Comparison of ENCODE assay signal across 2 cellular contexts in the genomic region with DNA sequence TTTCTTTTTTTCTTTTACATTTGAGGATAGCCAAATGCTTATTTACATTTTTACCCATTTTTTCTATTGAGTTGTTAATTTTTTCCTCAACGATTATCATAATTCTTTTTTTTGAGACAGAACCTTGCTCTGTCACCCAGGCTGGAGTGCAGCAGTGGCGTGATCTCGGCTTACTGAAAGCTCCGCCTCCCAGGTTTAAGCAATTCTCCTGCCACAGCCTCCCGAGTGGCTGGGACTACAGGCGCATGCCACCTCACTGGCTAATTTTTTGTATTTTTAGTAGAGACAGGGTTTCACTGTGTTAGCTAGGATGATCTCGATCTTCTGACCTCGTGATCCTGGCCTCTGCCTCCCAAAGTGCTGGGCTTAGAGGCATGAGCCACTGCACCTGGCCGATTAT.
TF ChIP-seq lines count a peak whose summit lies in the region.

No MANE protein-coding gene starts in this region.

TF ChIP-seq in GM23338, 12 proteins besides CTCF, POLR2A, EP300 and RAD21 (continued from another document):
- TF ChIP-seq, protein P1, sequence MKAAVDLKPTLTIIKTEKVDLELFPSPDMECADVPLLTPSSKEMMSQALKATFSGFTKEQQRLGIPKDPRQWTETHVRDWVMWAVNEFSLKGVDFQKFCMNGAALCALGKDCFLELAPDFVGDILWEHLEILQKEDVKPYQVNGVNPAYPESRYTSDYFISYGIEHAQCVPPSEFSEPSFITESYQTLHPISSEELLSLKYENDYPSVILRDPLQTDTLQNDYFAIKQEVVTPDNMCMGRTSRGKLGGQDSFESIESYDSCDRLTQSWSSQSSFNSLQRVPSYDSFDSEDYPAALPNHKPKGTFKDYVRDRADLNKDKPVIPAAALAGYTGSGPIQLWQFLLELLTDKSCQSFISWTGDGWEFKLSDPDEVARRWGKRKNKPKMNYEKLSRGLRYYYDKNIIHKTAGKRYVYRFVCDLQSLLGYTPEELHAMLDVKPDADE (IDR thresholded peaks at IDR 0.05) = no peak
- TF ChIP-seq JUNB (IDR thresholded peaks at IDR 0.05; ENCODE audit: unreplicated experiment) = no peak
- TF ChIP-seq CREB1 (CRISPR knock-in tag; IDR thresholded peaks at IDR 0.05; ENCODE audit: low read depth) = no peak
- no peak for TF ChIP-seq POLR2AphosphoS5 (IDR thresholded peaks at IDR 0.05; ENCODE audit: low read depth)
- TF ChIP-seq ZNF114 (CRISPR knock-in tag; IDR thresholded peaks at IDR 0.05) = no peak
- TF ChIP-seq, protein P2, sequence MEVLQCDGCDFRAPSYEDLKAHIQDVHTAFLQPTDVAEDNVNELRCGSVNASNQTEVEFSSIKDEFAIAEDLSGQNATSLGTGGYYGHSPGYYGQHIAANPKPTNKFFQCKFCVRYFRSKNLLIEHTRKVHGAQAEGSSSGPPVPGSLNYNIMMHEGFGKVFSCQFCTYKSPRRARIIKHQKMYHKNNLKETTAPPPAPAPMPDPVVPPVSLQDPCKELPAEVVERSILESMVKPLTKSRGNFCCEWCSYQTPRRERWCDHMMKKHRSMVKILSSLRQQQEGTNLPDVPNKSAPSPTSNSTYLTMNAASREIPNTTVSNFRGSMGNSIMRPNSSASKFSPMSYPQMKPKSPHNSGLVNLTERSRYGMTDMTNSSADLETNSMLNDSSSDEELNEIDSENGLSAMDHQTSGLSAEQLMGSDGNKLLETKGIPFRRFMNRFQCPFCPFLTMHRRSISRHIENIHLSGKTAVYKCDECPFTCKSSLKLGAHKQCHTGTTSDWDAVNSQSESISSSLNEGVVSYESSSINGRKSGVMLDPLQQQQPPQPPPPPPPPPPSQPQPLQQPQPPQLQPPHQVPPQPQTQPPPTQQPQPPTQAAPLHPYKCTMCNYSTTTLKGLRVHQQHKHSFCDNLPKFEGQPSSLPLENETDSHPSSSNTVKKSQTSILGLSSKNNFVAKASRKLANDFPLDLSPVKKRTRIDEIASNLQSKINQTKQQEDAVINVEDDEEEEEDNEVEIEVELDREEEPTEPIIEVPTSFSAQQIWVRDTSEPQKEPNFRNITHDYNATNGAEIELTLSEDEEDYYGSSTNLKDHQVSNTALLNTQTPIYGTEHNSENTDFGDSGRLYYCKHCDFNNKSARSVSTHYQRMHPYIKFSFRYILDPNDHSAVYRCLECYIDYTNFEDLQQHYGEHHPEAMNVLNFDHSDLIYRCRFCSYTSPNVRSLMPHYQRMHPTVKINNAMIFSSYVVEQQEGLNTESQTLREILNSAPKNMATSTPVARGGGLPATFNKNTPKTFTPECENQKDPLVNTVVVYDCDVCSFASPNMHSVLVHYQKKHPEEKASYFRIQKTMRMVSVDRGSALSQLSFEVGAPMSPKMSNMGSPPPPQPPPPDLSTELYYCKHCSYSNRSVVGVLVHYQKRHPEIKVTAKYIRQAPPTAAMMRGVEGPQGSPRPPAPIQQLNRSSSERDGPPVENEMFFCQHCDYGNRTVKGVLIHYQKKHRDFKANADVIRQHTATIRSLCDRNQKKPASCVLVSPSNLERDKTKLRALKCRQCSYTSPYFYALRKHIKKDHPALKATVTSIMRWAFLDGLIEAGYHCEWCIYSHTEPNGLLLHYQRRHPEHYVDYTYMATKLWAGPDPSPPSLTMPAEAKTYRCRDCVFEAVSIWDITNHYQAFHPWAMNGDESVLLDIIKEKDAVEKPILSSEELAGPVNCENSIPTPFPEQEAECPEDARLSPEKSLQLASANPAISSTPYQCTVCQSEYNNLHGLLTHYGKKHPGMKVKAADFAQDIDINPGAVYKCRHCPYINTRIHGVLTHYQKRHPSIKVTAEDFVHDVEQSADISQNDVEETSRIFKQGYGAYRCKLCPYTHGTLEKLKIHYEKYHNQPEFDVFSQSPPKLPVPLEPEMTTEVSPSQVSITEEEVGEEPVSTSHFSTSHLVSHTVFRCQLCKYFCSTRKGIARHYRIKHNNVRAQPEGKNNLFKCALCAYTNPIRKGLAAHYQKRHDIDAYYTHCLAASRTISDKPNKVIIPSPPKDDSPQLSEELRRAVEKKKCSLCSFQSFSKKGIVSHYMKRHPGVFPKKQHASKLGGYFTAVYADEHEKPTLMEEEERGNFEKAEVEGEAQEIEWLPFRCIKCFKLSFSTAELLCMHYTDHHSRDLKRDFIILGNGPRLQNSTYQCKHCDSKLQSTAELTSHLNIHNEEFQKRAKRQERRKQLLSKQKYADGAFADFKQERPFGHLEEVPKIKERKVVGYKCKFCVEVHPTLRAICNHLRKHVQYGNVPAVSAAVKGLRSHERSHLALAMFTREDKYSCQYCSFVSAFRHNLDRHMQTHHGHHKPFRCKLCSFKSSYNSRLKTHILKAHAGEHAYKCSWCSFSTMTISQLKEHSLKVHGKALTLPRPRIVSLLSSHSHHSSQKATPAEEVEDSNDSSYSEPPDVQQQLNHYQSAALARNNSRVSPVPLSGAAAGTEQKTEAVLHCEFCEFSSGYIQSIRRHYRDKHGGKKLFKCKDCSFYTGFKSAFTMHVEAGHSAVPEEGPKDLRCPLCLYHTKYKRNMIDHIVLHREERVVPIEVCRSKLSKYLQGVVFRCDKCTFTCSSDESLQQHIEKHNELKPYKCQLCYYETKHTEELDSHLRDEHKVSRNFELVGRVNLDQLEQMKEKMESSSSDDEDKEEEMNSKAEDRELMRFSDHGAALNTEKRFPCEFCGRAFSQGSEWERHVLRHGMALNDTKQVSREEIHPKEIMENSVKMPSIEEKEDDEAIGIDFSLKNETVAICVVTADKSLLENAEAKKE (CRISPR knock-in tag; IDR thresholded peaks at IDR 0.05) = no peak
- TF ChIP-seq, protein P3, sequence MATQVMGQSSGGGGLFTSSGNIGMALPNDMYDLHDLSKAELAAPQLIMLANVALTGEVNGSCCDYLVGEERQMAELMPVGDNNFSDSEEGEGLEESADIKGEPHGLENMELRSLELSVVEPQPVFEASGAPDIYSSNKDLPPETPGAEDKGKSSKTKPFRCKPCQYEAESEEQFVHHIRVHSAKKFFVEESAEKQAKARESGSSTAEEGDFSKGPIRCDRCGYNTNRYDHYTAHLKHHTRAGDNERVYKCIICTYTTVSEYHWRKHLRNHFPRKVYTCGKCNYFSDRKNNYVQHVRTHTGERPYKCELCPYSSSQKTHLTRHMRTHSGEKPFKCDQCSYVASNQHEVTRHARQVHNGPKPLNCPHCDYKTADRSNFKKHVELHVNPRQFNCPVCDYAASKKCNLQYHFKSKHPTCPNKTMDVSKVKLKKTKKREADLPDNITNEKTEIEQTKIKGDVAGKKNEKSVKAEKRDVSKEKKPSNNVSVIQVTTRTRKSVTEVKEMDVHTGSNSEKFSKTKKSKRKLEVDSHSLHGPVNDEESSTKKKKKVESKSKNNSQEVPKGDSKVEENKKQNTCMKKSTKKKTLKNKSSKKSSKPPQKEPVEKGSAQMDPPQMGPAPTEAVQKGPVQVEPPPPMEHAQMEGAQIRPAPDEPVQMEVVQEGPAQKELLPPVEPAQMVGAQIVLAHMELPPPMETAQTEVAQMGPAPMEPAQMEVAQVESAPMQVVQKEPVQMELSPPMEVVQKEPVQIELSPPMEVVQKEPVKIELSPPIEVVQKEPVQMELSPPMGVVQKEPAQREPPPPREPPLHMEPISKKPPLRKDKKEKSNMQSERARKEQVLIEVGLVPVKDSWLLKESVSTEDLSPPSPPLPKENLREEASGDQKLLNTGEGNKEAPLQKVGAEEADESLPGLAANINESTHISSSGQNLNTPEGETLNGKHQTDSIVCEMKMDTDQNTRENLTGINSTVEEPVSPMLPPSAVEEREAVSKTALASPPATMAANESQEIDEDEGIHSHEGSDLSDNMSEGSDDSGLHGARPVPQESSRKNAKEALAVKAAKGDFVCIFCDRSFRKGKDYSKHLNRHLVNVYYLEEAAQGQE (IDR thresholded peaks at IDR 0.05; ENCODE audit: unreplicated experiment) = no peak
- TF ChIP-seq EZH2phosphoT487 (IDR thresholded peaks at IDR 0.05; ENCODE audit: unreplicated experiment) = no peak
- no peak for TF ChIP-seq STAT1 (IDR thresholded peaks at IDR 0.05; ENCODE audit: unreplicated experiment)

TF ChIP-seq in K562, 482 proteins besides CTCF, POLR2A, EP300 and RAD21 (continues in another document):
- TF ChIP-seq, protein P4, sequence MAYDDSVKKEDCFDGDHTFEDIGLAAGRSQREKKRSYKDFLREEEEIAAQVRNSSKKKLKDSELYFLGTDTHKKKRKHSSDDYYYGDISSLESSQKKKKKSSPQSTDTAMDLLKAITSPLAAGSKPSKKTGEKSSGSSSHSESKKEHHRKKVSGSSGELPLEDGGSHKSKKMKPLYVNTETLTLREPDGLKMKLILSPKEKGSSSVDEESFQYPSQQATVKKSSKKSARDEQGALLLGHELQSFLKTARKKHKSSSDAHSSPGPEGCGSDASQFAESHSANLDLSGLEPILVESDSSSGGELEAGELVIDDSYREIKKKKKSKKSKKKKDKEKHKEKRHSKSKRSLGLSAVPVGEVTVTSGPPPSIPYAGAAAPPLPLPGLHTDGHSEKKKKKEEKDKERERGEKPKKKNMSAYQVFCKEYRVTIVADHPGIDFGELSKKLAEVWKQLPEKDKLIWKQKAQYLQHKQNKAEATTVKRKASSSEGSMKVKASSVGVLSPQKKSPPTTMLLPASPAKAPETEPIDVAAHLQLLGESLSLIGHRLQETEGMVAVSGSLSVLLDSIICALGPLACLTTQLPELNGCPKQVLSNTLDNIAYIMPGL (CRISPR knock-in tag; IDR thresholded peaks at IDR 0.05) = 0 out of 2 replicates have a peak, but pooled peaks have one; percentile 0
- TF ChIP-seq, protein P5, sequence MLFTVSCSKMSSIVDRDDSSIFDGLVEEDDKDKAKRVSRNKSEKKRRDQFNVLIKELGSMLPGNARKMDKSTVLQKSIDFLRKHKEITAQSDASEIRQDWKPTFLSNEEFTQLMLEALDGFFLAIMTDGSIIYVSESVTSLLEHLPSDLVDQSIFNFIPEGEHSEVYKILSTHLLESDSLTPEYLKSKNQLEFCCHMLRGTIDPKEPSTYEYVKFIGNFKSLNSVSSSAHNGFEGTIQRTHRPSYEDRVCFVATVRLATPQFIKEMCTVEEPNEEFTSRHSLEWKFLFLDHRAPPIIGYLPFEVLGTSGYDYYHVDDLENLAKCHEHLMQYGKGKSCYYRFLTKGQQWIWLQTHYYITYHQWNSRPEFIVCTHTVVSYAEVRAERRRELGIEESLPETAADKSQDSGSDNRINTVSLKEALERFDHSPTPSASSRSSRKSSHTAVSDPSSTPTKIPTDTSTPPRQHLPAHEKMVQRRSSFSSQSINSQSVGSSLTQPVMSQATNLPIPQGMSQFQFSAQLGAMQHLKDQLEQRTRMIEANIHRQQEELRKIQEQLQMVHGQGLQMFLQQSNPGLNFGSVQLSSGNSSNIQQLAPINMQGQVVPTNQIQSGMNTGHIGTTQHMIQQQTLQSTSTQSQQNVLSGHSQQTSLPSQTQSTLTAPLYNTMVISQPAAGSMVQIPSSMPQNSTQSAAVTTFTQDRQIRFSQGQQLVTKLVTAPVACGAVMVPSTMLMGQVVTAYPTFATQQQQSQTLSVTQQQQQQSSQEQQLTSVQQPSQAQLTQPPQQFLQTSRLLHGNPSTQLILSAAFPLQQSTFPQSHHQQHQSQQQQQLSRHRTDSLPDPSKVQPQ (CRISPR knock-in tag; IDR thresholded peaks at IDR 0.05; ENCODE audit: borderline replicate concordance) = no peak
- TF ChIP-seq, protein P6, sequence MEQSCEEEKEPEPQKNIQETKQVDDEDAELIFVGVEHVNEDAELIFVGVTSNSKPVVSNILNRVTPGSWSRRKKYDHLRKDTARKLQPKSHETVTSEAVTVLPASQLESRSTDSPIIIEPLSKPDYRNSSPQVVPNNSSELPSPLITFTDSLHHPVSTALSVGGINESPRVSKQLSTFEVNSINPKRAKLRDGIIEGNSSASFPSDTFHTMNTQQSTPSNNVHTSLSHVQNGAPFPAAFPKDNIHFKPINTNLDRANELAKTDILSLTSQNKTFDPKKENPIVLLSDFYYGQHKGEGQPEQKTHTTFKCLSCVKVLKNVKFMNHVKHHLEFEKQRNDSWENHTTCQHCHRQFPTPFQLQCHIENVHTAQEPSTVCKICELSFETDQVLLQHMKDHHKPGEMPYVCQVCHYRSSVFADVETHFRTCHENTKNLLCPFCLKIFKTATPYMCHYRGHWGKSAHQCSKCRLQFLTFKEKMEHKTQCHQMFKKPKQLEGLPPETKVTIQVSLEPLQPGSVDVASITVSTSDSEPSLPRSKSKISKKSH (CRISPR knock-in tag; IDR thresholded peaks at IDR 0.05) = no peak
- peak in 1 of 2 experiments; percentile 46; a peak in 2 of 4 replicates for TF ChIP-seq TBL1XR1 (IDR thresholded peaks at IDR 0.05; ENCODE audit: low read length in 2 of 2)
- TF ChIP-seq ERF (CRISPR knock-in tag; IDR thresholded peaks at IDR 0.05) = no peak
- TF ChIP-seq ETV5 (CRISPR knock-in tag; IDR thresholded peaks at IDR 0.05; ENCODE audit: low read depth) = no peak
- TF ChIP-seq ZBTB8A (IDR thresholded peaks at IDR 0.05; ENCODE audit: partially characterized antibody) = no peak
- TF ChIP-seq, protein P7, sequence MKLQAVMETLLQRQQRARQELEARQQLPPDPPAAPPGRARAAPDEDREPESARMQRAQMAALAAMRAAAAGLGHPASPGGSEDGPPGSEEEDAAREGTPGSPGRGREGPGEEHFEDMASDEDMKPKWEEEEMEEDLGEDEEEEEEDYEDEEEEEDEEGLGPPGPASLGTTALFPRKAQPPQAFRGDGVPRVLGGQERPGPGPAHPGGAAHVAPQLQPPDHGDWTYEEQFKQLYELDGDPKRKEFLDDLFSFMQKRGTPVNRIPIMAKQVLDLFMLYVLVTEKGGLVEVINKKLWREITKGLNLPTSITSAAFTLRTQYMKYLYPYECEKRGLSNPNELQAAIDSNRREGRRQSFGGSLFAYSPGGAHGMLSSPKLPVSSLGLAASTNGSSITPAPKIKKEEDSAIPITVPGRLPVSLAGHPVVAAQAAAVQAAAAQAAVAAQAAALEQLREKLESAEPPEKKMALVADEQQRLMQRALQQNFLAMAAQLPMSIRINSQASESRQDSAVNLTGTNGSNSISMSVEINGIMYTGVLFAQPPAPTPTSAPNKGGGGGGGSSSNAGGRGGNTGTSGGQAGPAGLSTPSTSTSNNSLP (IDR thresholded peaks at IDR 0.05; ENCODE audit: borderline replicate concordance, low read depth, low read length) = peak; percentile 26; the same call in 1 of the 2 replicates
- no peak for TF ChIP-seq ZNF224 (CRISPR knock-in tag; IDR thresholded peaks at IDR 0.05)
- peak; percentile 41; the same call in 1 of the 2 replicates for TF ChIP-seq MYC (IDR thresholded peaks at IDR 0.05; ENCODE audit: low read depth, low read length)
- TF ChIP-seq MYC (CRISPR knock-in tag; IDR thresholded peaks at IDR 0.05; ENCODE audit: borderline replicate concordance, low read depth) = no peak
- no peak for TF ChIP-seq SIRT6 (IDR thresholded peaks at IDR 0.05; ENCODE audit: low read depth, low read length)
- no peak for TF ChIP-seq NR2F6 (CRISPR knock-in tag; IDR thresholded peaks at IDR 0.05)
- TF ChIP-seq ZNF384 (IDR thresholded peaks at IDR 0.05; ENCODE audit: low read depth, low read length) = peak; percentile 26; the same call in 1 of the 2 replicates
- no peak for TF ChIP-seq ZNF785 (CRISPR knock-in tag; IDR thresholded peaks at IDR 0.05)
- no peak for TF ChIP-seq PHTF2 (CRISPR knock-in tag; IDR thresholded peaks at IDR 0.05)
- TF ChIP-seq RFX5 (IDR thresholded peaks at IDR 0.05; ENCODE audit: low read depth, low read length) = peak; percentile 8; the same call in 1 of the 2 replicates
- TF ChIP-seq NONO (IDR thresholded peaks at IDR 0.05; ENCODE audit: low read depth in 2 of 2, low read length in 1 of 2) = no peak
- peak in 1 of 2 experiments; percentile 82; a peak in 2 of 4 replicates for TF ChIP-seq RCOR1 (IDR thresholded peaks at IDR 0.05; ENCODE audit: borderline replicate concordance in 1 of 2, low read depth in 2 of 2, low read length in 2 of 2)
- no peak for TF ChIP-seq NFATC3 (IDR thresholded peaks at IDR 0.05)
- TF ChIP-seq, protein P8, sequence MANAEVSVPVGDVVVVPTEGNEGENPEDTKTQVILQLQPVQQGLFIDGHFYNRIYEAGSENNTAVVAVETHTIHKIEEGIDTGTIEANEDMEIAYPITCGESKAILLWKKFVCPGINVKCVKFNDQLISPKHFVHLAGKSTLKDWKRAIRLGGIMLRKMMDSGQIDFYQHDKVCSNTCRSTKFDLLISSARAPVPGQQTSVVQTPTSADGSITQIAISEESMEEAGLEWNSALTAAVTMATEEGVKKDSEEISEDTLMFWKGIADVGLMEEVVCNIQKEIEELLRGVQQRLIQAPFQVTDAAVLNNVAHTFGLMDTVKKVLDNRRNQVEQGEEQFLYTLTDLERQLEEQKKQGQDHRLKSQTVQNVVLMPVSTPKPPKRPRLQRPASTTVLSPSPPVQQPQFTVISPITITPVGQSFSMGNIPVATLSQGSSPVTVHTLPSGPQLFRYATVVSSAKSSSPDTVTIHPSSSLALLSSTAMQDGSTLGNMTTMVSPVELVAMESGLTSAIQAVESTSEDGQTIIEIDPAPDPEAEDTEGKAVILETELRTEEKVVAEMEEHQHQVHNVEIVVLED (CRISPR knock-in tag; IDR thresholded peaks at IDR 0.05) = no peak
- no peak for TF ChIP-seq NR3C1 (CRISPR knock-in tag; IDR thresholded peaks at IDR 0.05)
